8 cellular contexts compared by ENCODE assay signal in genomic region chr19:3608079-3608641, GRCh38. TPM values are rescaled to one million over a fixed set of nuclear protein-coding genes. Genes with fewer than 3 reads are reported as not detected.
DNase-seq lines count a peak whose midpoint lies in the region; ATAC-seq and TF ChIP-seq lines count a peak whose summit lies in the region.
"Had no signal": no experiment of that assay in that cellular context is flagged by ENCODE, and none has a peak within 500 bp of the region (broad histone marks: within the 10 kb centered on the region; RNA-seq: fewer than 3 reads in every experiment).

No MANE protein-coding gene starts in this region.

- peaks cover 37% of the 10 kb centered on the region for H3K27me3 ChIP-seq in neural progenitor cell

- peak overlapping the region; percentile 16 for H3K4me3 Mint-ChIP-seq in activated naive CD8-positive, alpha-beta T cell treated with anti-CD3 and anti-CD28 coated beads, Interleukin-2, amount 50 U/mL, for 24 hours
- peak overlapping the region; percentile 39 for H3K4me3 Mint-ChIP-seq in neural progenitor cell
- H3K4me3 Mint-ChIP-seq: endodermal cell had no signal

- H4K20me1 ChIP-seq in neural progenitor cell (ENCODE audit: low read depth), result no peaks in the 10 kb centered on the region

- intact Hi-C loops in mucosa of descending colon (cut with DNase I, micrococcal nuclease), result no loop called here

- peak overlapping the region; percentile 80 for H3K4me2 ChIP-seq in neural progenitor cell

- H3K9me3 Mint-ChIP-seq in activated naive CD8-positive, alpha-beta T cell treated with anti-CD3 and anti-CD28 coated beads, Interleukin-2, amount 50 U/mL, for 24 hours, result no peaks in the 10 kb centered on the region
- no peaks in the 10 kb centered on the region for H3K9me3 Mint-ChIP-seq in neural progenitor cell
- H3K9me3 Mint-ChIP-seq: endodermal cell had no signal

- no peaks in the 10 kb centered on the region for H3K27me3 Mint-ChIP-seq in activated naive CD8-positive, alpha-beta T cell treated with anti-CD3 and anti-CD28 coated beads, Interleukin-2, amount 50 U/mL, for 24 hours
- H3K27me3 Mint-ChIP-seq in neural progenitor cell (ENCODE audit: insufficient read depth, low read depth), result peaks cover 5% of the 10 kb centered on the region

- H3K27ac ChIP-seq in HEK293 (ENCODE audit: extremely low read depth, low read depth, low read length) (no peak overlapping the region), neural progenitor cell (no peak overlapping the region)

- peak overlapping the region; percentile 79 for H2AFZ ChIP-seq in neural progenitor cell (replicated peaks)

- no peak overlapping the region for H3K9ac ChIP-seq in neural progenitor cell

- POLR2A ChIA-PET in HEK293 (lab: Yijun Ruan, JAX), result no interaction called here

- no peak for TF ChIP-seq CTCF in HEK293 (tag by site-specific recombination; IDR thresholded peaks at IDR 0.05)
- TF ChIP-seq CTCF in neural progenitor cell (IDR thresholded peaks at IDR 0.05), result no peak
- no peak for TF ChIP-seq CTCF in mucosa of descending colon (IDR thresholded peaks at IDR 0.05)

- H3K9me3 ChIP-seq in HEK293 (ENCODE audit: control insufficient read depth, insufficient read depth, low read depth, low read length) (no peaks in the 10 kb centered on the region), neural progenitor cell (ENCODE audit: low read depth) (no peaks in the 10 kb centered on the region), mucosa of descending colon (no peaks in the 10 kb centered on the region)

- DNase-seq in activated naive CD8-positive, alpha-beta T cell treated with anti-CD3 and anti-CD28 coated beads, Interleukin-2, amount 50 U/mL, for 24 hours, result no peak
- DNase-seq in neural progenitor cell (ENCODE audit: low spot score) (no peak), mucosa of descending colon (no peak), HUDEP-2 (lab: John Stamatoyannopoulos, UW; ENCODE audit: unreplicated experiment in 76 of 76) (no peak), kidney glomerular epithelial cell (lab: John Stamatoyannopoulos, UW) (no peak)
- DNase-seq: GOT3 had no signal

- no peak overlapping the region for H3K27ac Mint-ChIP-seq in activated naive CD8-positive, alpha-beta T cell treated with anti-CD3 and anti-CD28 coated beads, Interleukin-2, amount 50 U/mL, for 24 hours
- H3K27ac Mint-ChIP-seq in neural progenitor cell, result no peak overlapping the region
- H3K27ac Mint-ChIP-seq: endodermal cell had no signal

- H3K4me1 Mint-ChIP-seq in activated naive CD8-positive, alpha-beta T cell treated with anti-CD3 and anti-CD28 coated beads, Interleukin-2, amount 50 U/mL, for 24 hours, result peaks cover 9% of the 10 kb centered on the region
- peaks cover 11% of the 10 kb centered on the region for H3K4me1 Mint-ChIP-seq in neural progenitor cell

- H3F3A ChIP-seq in neural progenitor cell (ENCODE audit: low read depth), result peaks cover 14% of the 10 kb centered on the region

- CTCF ChIA-PET in HEK293 (lab: Yijun Ruan, JAX), result interaction anchor here (0.6 to 1.5 kb wide), 13 partner anchors 10 to 811 kb away, joined by 3 to 4 read pairs (median 3); no protein-coding TSS in a partner anchor

- peaks cover 7% of the 10 kb centered on the region for H3K36me3 Mint-ChIP-seq in activated naive CD8-positive, alpha-beta T cell treated with anti-CD3 and anti-CD28 coated beads, Interleukin-2, amount 50 U/mL, for 24 hours (ENCODE audit: low read depth)
- H3K36me3 Mint-ChIP-seq in neural progenitor cell, result no peaks in the 10 kb centered on the region

- no peaks in the 10 kb centered on the region for H3K79me2 ChIP-seq in neural progenitor cell (ENCODE audit: low read depth)

- H3K4me3 ChIP-seq in HEK293 (ENCODE audit: low read depth, low read length) (no peak overlapping the region), neural progenitor cell (peak overlapping the region; percentile 40), mucosa of descending colon (no peak overlapping the region)

- H3K4me1 ChIP-seq in HEK293 (ENCODE audit: control insufficient read depth, insufficient read depth, low read length) (peaks cover 3% of the 10 kb centered on the region; the same call in 1 of the 2 replicates), neural progenitor cell (peaks cover 12% of the 10 kb centered on the region), mucosa of descending colon (ENCODE audit: low read depth) (peaks cover 28% of the 10 kb centered on the region)

- no peak for ATAC-seq in activated naive CD8-positive, alpha-beta T cell treated with anti-CD3 and anti-CD28 coated beads, Interleukin-2, amount 50 U/mL, for 24 hours
- ATAC-seq in mucosa of descending colon, result no peak

- peaks cover 0 to 30% of the 10 kb centered on the region in 2 experiments; a peak in 2 of 3 replicates for H3K36me3 ChIP-seq in HEK293 (ENCODE audit: control insufficient read depth in 2 of 2, insufficient read depth in 1 of 2, low read length in 2 of 2)
- H3K36me3 ChIP-seq in neural progenitor cell, result no peaks in the 10 kb centered on the region
- H3K36me3 ChIP-seq in mucosa of descending colon (ENCODE audit: low read depth), result no peaks in the 10 kb centered on the region

TF ChIP-seq in HEK293, 187 proteins besides CTCF, POLR2A, EP300 and RAD21:
- TF ChIP-seq ZIC2 (tag by site-specific recombination; IDR thresholded peaks at IDR 0.05) (peak; percentile 12; the same call in 1 of the 2 replicates), ZNF571 (tag by site-specific recombination; IDR thresholded peaks at IDR 0.05) (no peak), ZNF449 (tag by site-specific recombination; IDR thresholded peaks at IDR 0.05) (no peak), ZFP3 (tag by site-specific recombination; IDR thresholded peaks at IDR 0.05; ENCODE audit: low read depth) (peak; percentile 100)

RNA-seq across cellular contexts. Expression of gene TBXA2R, which starts 1.5 kb away (rescaled TPM):
- total RNA-seq in neural progenitor cell (ENCODE audit: low replicate concordance), result 0.09 TPM in 1 of 2 replicates, not detected in the other
- 1 to 10 TPM in 2 of 3 donors, under 1 TPM in 1; 0.72 to 2.3 (median 1.1) TPM for total RNA-seq in mucosa of descending colon

RNA-seq across cellular contexts. Expression of gene CACTIN, which starts 18.4 kb away (rescaled TPM):
- total RNA-seq in neural progenitor cell (ENCODE audit: low replicate concordance) (6.0 and 35.4 TPM in 2 replicates), mucosa of descending colon (10 to 100 TPM; 22.4 to 26.8 (median 22.6) TPM)

RNA-seq across cellular contexts. Expression of gene GIPC3, which starts 22.9 kb away (rescaled TPM):
- total RNA-seq in neural progenitor cell (ENCODE audit: low replicate concordance) (0.09 TPM in 1 of 2 replicates, not detected in the other), mucosa of descending colon (1 to 10 TPM in 1 of 3 donors, under 1 TPM in 2; 0.34 to 1.1 (median 0.58) TPM)

RNA-seq across cellular contexts. Expression of gene HMG20B, which starts 35.4 kb away (rescaled TPM):
- total RNA-seq in neural progenitor cell (ENCODE audit: low replicate concordance), result 51.4 and 135 TPM in 2 replicates
- total RNA-seq in mucosa of descending colon, result 10 to 100 TPM; 79.9 to 81.9 (median 81.4) TPM

RNA-seq across cellular contexts. Expression of gene MFSD12, which starts 50.8 kb away (rescaled TPM):
- total RNA-seq in neural progenitor cell (ENCODE audit: low replicate concordance) (34.1 and 47.6 TPM in 2 replicates), mucosa of descending colon (10 to 100 TPM; 25.0 to 43.6 (median 36.8) TPM)
